In genomic region chr12:93380480-93381121, GRCh38 we compare ENCODE assay signal across 8 cellular contexts. TPM values are rescaled to one million over a fixed set of nuclear protein-coding genes. Genes with fewer than 3 reads are reported as not detected.
A peak's percentile ranks its signal among the peaks of the same experiment; 100 is the strongest.
DNase-seq lines count a peak whose midpoint lies in the region; ATAC-seq lines count a peak whose summit lies in the region.

No MANE protein-coding gene starts in this region.

- H3K4me1 Mint-ChIP-seq in activated CD8-positive, alpha-beta memory T cell treated with anti-CD3 and anti-CD28 coated beads, Interleukin-2, amount 10 ng/mL, durations not matched to agents 7 days and 5 days, result peaks cover 40% of the 10 kb centered on the region
- H3K4me1 Mint-ChIP-seq in central memory CD8-positive, alpha-beta T cell, result peaks cover 61% of the 10 kb centered on the region
- H3K4me1 Mint-ChIP-seq in naive B cell, result peaks cover 46 to 68% (median 59%) of the 10 kb centered on the region in 3 donors

- no peaks in the 10 kb centered on the region for H3K27me3 Mint-ChIP-seq in activated CD8-positive, alpha-beta memory T cell treated with anti-CD3 and anti-CD28 coated beads, Interleukin-2, amount 10 ng/mL, durations not matched to agents 7 days and 5 days
- H3K27me3 Mint-ChIP-seq in central memory CD8-positive, alpha-beta T cell, result no peaks in the 10 kb centered on the region
- H3K27me3 Mint-ChIP-seq in naive B cell, result no peaks in the 10 kb centered on the region

- peak overlapping the region; percentile 91 for H3K4me3 Mint-ChIP-seq in activated CD8-positive, alpha-beta memory T cell treated with anti-CD3 and anti-CD28 coated beads, Interleukin-2, amount 10 ng/mL, durations not matched to agents 7 days and 5 days
- H3K4me3 Mint-ChIP-seq in central memory CD8-positive, alpha-beta T cell, result peak overlapping the region; percentile 99
- peak overlapping the region; percentile 21 to 100 (median 98) for H3K4me3 Mint-ChIP-seq in naive B cell

- no peak for DNase-seq in activated CD8-positive, alpha-beta memory T cell treated with anti-CD3 and anti-CD28 coated beads, Interleukin-2, amount 10 ng/mL, durations not matched to agents 7 days and 5 days
- DNase-seq in activated CD8-positive, alpha-beta memory T cell treated with anti-CD3 and anti-CD28 coated beads for 24 hours, result no peak
- DNase-seq in NCI-H526 treated with DMSO at 0.1 percent for 48 hours (lab: John Stamatoyannopoulos, UW) (peak; percentile 39), naive B cell (no peak), left lobe of liver (ENCODE audit: low spot score) (no peak)
- DNase-seq in central memory CD8-positive, alpha-beta T cell (ENCODE audit: low spot score in 2 of 2), result no peak

- peaks cover 13% of the 10 kb centered on the region for H3K36me3 Mint-ChIP-seq in activated CD8-positive, alpha-beta memory T cell treated with anti-CD3 and anti-CD28 coated beads, Interleukin-2, amount 10 ng/mL, durations not matched to agents 7 days and 5 days
- H3K36me3 Mint-ChIP-seq in central memory CD8-positive, alpha-beta T cell (ENCODE audit: insufficient read depth), result peaks cover 19% of the 10 kb centered on the region
- no peaks in the 10 kb centered on the region for H3K36me3 Mint-ChIP-seq in naive B cell

- no peak for ATAC-seq in activated CD8-positive, alpha-beta memory T cell treated with anti-CD3 and anti-CD28 coated beads, Interleukin-2, amount 10 ng/mL, durations not matched to agents 7 days and 5 days
- no peak for ATAC-seq in central memory CD8-positive, alpha-beta T cell (replicated peaks; ENCODE audit: extremely low read depth, poor library complexity, severe bottlenecking)
- ATAC-seq in naive B cell (ENCODE audit: low read depth in 2 of 2) (no peak), left lobe of liver (no peak), HG02852 (IDR thresholded peaks at IDR 0.05; ENCODE audit: unreplicated experiment) (no peak), GM21723 (IDR thresholded peaks at IDR 0.05; ENCODE audit: unreplicated experiment) (no peak)

- H3K9me3 Mint-ChIP-seq in activated CD8-positive, alpha-beta memory T cell treated with anti-CD3 and anti-CD28 coated beads, Interleukin-2, amount 10 ng/mL, durations not matched to agents 7 days and 5 days (ENCODE audit: low read depth), result no peaks in the 10 kb centered on the region
- no peaks in the 10 kb centered on the region for H3K9me3 Mint-ChIP-seq in central memory CD8-positive, alpha-beta T cell
- no peaks in the 10 kb centered on the region for H3K9me3 Mint-ChIP-seq in naive B cell

- H3K27ac Mint-ChIP-seq in activated CD8-positive, alpha-beta memory T cell treated with anti-CD3 and anti-CD28 coated beads, Interleukin-2, amount 10 ng/mL, durations not matched to agents 7 days and 5 days, result peak overlapping the region; percentile 54
- peak overlapping the region; percentile 98 for H3K27ac Mint-ChIP-seq in central memory CD8-positive, alpha-beta T cell (ENCODE audit: low read depth)
- H3K27ac Mint-ChIP-seq in naive B cell, result peak overlapping the region in 3 of 6 donors; percentile 11 to 94 (median 20)

- CTCF ChIA-PET in activated CD8-positive, alpha-beta memory T cell treated with anti-CD3 and anti-CD28 coated beads, Interleukin-2, amount 10 ng/mL, durations not matched to agents 7 days and 5 days (lab: Charles Lee), result interaction anchor here (0.9 to 4.5 kb wide), 16 partner anchors 8 to 393 kb away, joined by 3 to 20 read pairs (median 4); no protein-coding TSS in a partner anchor

RNA-seq across cellular contexts. Expression of gene NUDT4, which starts 2.9 kb away (rescaled TPM):
- total RNA-seq in activated CD8-positive, alpha-beta memory T cell treated with anti-CD3 and anti-CD28 coated beads, Interleukin-2, amount 10 ng/mL, durations not matched to agents 7 days and 5 days, result 10 to 100 TPM; 42.8 to 63.8 TPM
- polyA plus RNA-seq in naive B cell (ENCODE audit: low read depth in 6 of 6), result 10 to 100 TPM; 50.4 to 81.1 (median 70.4) TPM
- 17.6 TPM for total RNA-seq in left lobe of liver
